In the genomic region with DNA sequence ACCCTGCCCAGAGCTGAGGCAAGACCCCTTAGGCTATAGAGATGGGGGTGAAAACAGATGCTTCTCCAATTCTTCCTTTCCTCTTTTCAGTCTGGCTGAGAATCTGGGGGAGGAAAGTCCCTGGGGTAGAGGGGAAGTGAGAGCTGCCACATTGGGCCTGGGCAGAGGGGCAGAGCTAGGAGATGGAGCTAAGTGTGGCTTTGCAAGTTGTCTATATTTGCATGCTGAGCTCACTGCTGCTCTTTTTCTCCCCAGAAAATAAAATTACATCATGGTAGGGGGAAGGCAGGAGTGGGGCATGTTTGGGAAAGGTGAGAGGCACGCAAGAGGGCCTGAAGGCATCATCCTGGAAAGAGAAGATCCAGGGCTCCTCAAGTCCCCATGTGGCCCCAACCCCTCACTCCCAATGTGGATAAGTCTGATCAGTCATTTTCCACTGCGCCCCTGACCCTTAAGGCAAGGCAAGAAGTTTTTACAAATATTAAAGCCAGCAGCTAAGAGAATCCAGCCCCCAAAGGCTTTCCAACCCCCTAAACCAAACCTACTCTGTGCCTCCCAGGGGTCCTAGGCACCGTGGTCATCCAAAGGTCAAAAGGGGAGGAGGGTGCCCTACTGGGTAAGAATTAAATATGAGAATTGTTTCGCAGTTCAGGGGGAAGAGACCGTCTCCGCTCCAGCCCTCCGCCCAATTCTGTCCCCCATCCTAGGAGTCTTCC, we compare ENCODE assay signal across 7 cellular contexts. TPM values are rescaled to one million over a fixed set of nuclear protein-coding genes. Genes with fewer than 3 reads are reported as not detected.
DNase-seq lines count a peak whose midpoint lies in the region; ATAC-seq, FAIRE-seq and TF ChIP-seq lines count a peak whose summit lies in the region.

No MANE protein-coding gene starts in this region.

- 0% methylated on average over 7 of the region's 7 CpGs for WGBS in GM12878 (ENCODE audit: insufficient coverage, insufficient replicate concordance, low lambda C conversion rate, missing lambda C conversion rate)

- SMC1A ChIA-PET in GM12878 (lab: Charles Lee; ENCODE audit: uncharacterized antibody, unreplicated experiment) = interaction anchor here (0.8 to 11.5 kb wide), 14 partner anchors 9 to 139 kb away, joined by 3 to 95 read pairs (median 6); a partner anchor contains a TSS

- POLR2A ChIA-PET in GM12878 (lab: Charles Lee) = interaction anchor here (0.6 to 2.6 kb wide), 13 partner anchors 9 to 1128 kb away, joined by 3 to 15 read pairs (median 5); a partner anchor contains a TSS

- H3K4me2 ChIP-seq in GM12878 (ENCODE audit: control insufficient read depth, insufficient read depth) = peak overlapping the region; percentile 94

- peak overlapping the region; percentile 87 for H3K9ac ChIP-seq in GM12878 (ENCODE audit: control insufficient read depth, insufficient read depth, low read length)

- CTCF ChIA-PET in GM12878 (lab: Yijun Ruan, JAX) = interaction anchor here (0.6 to 8.9 kb wide), 18 partner anchors 11 to 381 kb away, joined by 3 to 89 read pairs (median 5); a partner anchor contains a TSS

- H3K27ac ChIP-seq in GM12878 (ENCODE audit: control insufficient read depth, insufficient read depth) = peak overlapping the region; percentile 96

- in situ Hi-C loops in GM13976 (cut with MboI; ENCODE audit: low sequenced_read_pairs, unreplicated experiment) (no loop called here), KBM-7 (cut with MboI; ENCODE audit: low pct_unique_long_range_greater_than_20kb, low sequenced_read_pairs) (no loop called here), GM12878 (cut with MboI) (no loop called here)

- ATAC-seq in GM21515 (IDR thresholded peaks at IDR 0.05; ENCODE audit: unreplicated experiment) (peak; percentile 50), GM12878 (peak; percentile 87)

- no peak for TF ChIP-seq POLR2A in GM12878 (IDR thresholded peaks at IDR 0.05; ENCODE audit: low read depth, low read length)

- H3K36me3 ChIP-seq in GM12878 (ENCODE audit: control insufficient read depth in 2 of 2, insufficient read depth in 2 of 2, low read length in 1 of 2) = peaks cover 2 to 5% of the 10 kb centered on the region in 2 experiments; a peak in 2 of 4 replicates

- no peaks in the 10 kb centered on the region for H3K27me3 ChIP-seq in GM12878 (replicated peaks in 1 of 2; ENCODE audit: control insufficient read depth in 2 of 2, insufficient read depth in 2 of 2, low read length in 1 of 2)

- H3K4me1 ChIP-seq in GM12878 (ENCODE audit: control insufficient read depth, insufficient read depth, low read length) = peaks cover 26% of the 10 kb centered on the region

- H4K20me1 ChIP-seq in GM12878 (ENCODE audit: control insufficient read depth, insufficient read depth) = no peaks in the 10 kb centered on the region

- intact Hi-C loops in GM12878 (cut with micrococcal nuclease; ENCODE audit: unreplicated experiment) = no loop called here

- H3K79me2 ChIP-seq in GM12878 (ENCODE audit: control insufficient read depth, insufficient read depth, low read length) = peaks cover 33% of the 10 kb centered on the region

- no peaks in the 10 kb centered on the region for H3K9me3 ChIP-seq in GM12878 (replicated peaks; ENCODE audit: control insufficient read depth, insufficient read depth, low read length)

- TF ChIP-seq EP300 in GM12878 (IDR thresholded peaks at IDR 0.05; ENCODE audit: borderline replicate concordance in 1 of 2, control insufficient read depth in 1 of 2, low read depth in 2 of 2, low read length in 2 of 2) = peak; percentile 60 to 90; a peak in 3 of 4 replicates

- RAD21 ChIA-PET in GM12878 (lab: Charles Lee; ENCODE audit: unreplicated experiment) = interaction anchor here (0.5 to 10.6 kb wide), 19 partner anchors 9 to 174 kb away, joined by 3 to 89 read pairs (median 3); a partner anchor contains a TSS

- H3K4me3 ChIP-seq in GM12878 = peak overlapping the region; percentile 49

- FAIRE-seq in GM12878 (lab: Jason Lieb, UNC) = peak; percentile 61

- no peak for TF ChIP-seq CTCF in GM13976 (IDR thresholded peaks at IDR 0.05; ENCODE audit: borderline replicate concordance, control extremely low read depth, extremely low read depth, insufficient read depth, missing control alignments)
- TF ChIP-seq CTCF in GM12878 (IDR thresholded peaks at IDR 0.05 in 2 of 3, conservative IDR thresholded peaks at IDR 0.05 in 1 of 3; ENCODE audit: control insufficient read depth in 2 of 3, extremely low read depth in 1 of 3, insufficient read depth in 1 of 3, low read depth in 3 of 3, low read length in 3 of 3) = no peak

- DNase-seq in GM13976 (ENCODE audit: low spot score) = peak; percentile 66
- peak; percentile 75 for DNase-seq in KBM-7
- DNase-seq in GM12878 (ENCODE audit: low read depth, low spot score) = peak; percentile 81
- DNase-seq in midbrain (lab: John Stamatoyannopoulos, UW) = peak; percentile 25
- DNase-seq in NCI-H524 (lab: John Stamatoyannopoulos, UW) = no peak
- no peak for DNase-seq in NCI-H128 (lab: John Stamatoyannopoulos, UW; ENCODE audit: unreplicated experiment)

- BruUV-seq in GM12878 (replicated peaks; lab: Mats Ljungman, UMichigan) = TSS peak; percentile 64

- peak overlapping the region; percentile 64 for H2AFZ ChIP-seq in GM12878 (ENCODE audit: control insufficient read depth, low read depth, low read length)

- TF ChIP-seq RAD21 in GM12878 (IDR thresholded peaks at IDR 0.05; ENCODE audit: insufficient read depth, low read depth, low read length) = no peak

RNA-seq across cellular contexts. Expression of a gene that starts 0.5 kb away (rescaled TPM):
- total RNA-seq in GM12878 (2013; cell fraction: nucleolus; rRNA removed) = 11.8 and 13.4 TPM in 2 replicates
- total RNA-seq in GM12878 (2014; rRNA removed) (37.6 and 40.2 TPM in 2 replicates), GM12878 (2014; rRNA removed; fragmentation: Illumina TruSeq; extraction: Trizol) (65.1 and 68.1 TPM in 2 replicates), GM12878 (2021) (66.2 and 69.1 TPM in 2 replicates)
- polyA plus RNA-seq in GM12878 (2011; ENCODE audit: low read depth) = 24.7 TPM
- polyA plus RNA-seq in GM12878 (2011; rRNA removed) (173 and 185 TPM in 2 replicates), GM12878 (2014; fragmentation: Illumina TruSeq; extraction: Trizol) (269 and 323 TPM in 2 replicates), GM12878 (2014; fragmentation: Nextera tagmentation; extraction: Ambion mirVana) (10 to 100 TPM; 15.1 to 28.2 TPM), GM12878 (2014; rRNA removed) (113 and 119 TPM in 2 replicates), GM12878 (2016; fragmentation: Nextera tagmentation; extraction: Ambion mirVana) (10 to 100 TPM; 64.4 to 68.2 TPM)
- polyA plus RNA-seq in GM12878 (2011; cell fraction: cytosol; rRNA removed) = 166 and 185 TPM in 2 replicates
- polyA plus RNA-seq in GM12878 (2011; cell fraction: nucleus; rRNA removed) = 69.5 and 83.5 TPM in 2 replicates
- 41.8 and 56.2 TPM in 2 replicates for polyA plus RNA-seq in GM12878 (2012)
- polyA minus RNA-seq in GM12878 (2011; rRNA and poly(A)+ RNA removed) = 89.0 and 91.0 TPM in 2 replicates
- polyA minus RNA-seq in GM12878 (2011; cell fraction: cytosol; rRNA and poly(A)+ RNA removed) = 15.2 and 20.8 TPM in 2 replicates
- polyA minus RNA-seq in GM12878 (2011; cell fraction: nucleus; rRNA and poly(A)+ RNA removed) = 8.1 and 11.2 TPM in 2 replicates

RNA-seq across cellular contexts. Expression of a gene that starts 14.3 kb away (rescaled TPM):
- 1.0 and 1.7 TPM in 2 replicates for total RNA-seq in GM12878 (2013; cell fraction: nucleolus; rRNA removed)
- total RNA-seq in GM12878 (2014; rRNA removed) = 0.28 and 0.38 TPM in 2 replicates
- total RNA-seq in GM12878 (2014; rRNA removed; fragmentation: Illumina TruSeq; extraction: Trizol) = 0.14 and 0.27 TPM in 2 replicates
- 0.21 and 0.40 TPM in 2 replicates for total RNA-seq in GM12878 (2021)
- 0.91 TPM for polyA plus RNA-seq in GM12878 (2011; ENCODE audit: low read depth)
- 0.73 and 0.77 TPM in 2 replicates for polyA plus RNA-seq in GM12878 (2011; rRNA removed)
- polyA plus RNA-seq in GM12878 (2011; cell fraction: cytosol; rRNA removed) = 0.28 and 0.37 TPM in 2 replicates
- polyA plus RNA-seq in GM12878 (2011; cell fraction: nucleus; rRNA removed) = 2.6 and 3.0 TPM in 2 replicates
- 0.59 and 0.72 TPM in 2 replicates for polyA plus RNA-seq in GM12878 (2012)
- polyA plus RNA-seq in GM12878 (2014; fragmentation: Illumina TruSeq; extraction: Trizol) = 0.40 and 0.92 TPM in 2 replicates
- under 1 TPM; 0.22 to 0.61 TPM for polyA plus RNA-seq in GM12878 (2014; fragmentation: Nextera tagmentation; extraction: Ambion mirVana)
- 0.44 and 0.95 TPM in 2 replicates for polyA plus RNA-seq in GM12878 (2014; rRNA removed)
- polyA plus RNA-seq in GM12878 (2016; fragmentation: Nextera tagmentation; extraction: Ambion mirVana) = under 1 TPM; 0.10 to 0.42 TPM
- 0.10 TPM in 1 of 2 replicates, not detected in the other for polyA minus RNA-seq in GM12878 (2011; rRNA and poly(A)+ RNA removed)
- polyA minus RNA-seq in GM12878 (2011; cell fraction: cytosol; rRNA and poly(A)+ RNA removed) = not detected in 2 replicates
- polyA minus RNA-seq in GM12878 (2011; cell fraction: nucleus; rRNA and poly(A)+ RNA removed) = 0.57 TPM in 1 of 2 replicates, not detected in the other

RNA-seq across cellular contexts. Expression of a gene that starts 53.3 kb away (rescaled TPM):
- 5.1 and 5.6 TPM in 2 replicates for total RNA-seq in GM12878 (2013; cell fraction: nucleolus; rRNA removed)
- total RNA-seq in GM12878 (2014; rRNA removed) = 0.34 and 0.82 TPM in 2 replicates
- total RNA-seq in GM12878 (2014; rRNA removed; fragmentation: Illumina TruSeq; extraction: Trizol) = 0.31 and 0.41 TPM in 2 replicates
- 0.62 TPM in 1 of 2 replicates, not detected in the other for total RNA-seq in GM12878 (2021)
- 0.83 TPM for polyA plus RNA-seq in GM12878 (2011; ENCODE audit: low read depth)
- 0.24 and 0.34 TPM in 2 replicates for polyA plus RNA-seq in GM12878 (2011; rRNA removed)
- 0.16 and 0.37 TPM in 2 replicates for polyA plus RNA-seq in GM12878 (2011; cell fraction: cytosol; rRNA removed)
- polyA plus RNA-seq in GM12878 (2011; cell fraction: nucleus; rRNA removed) = 0.95 and 2.1 TPM in 2 replicates
- 0.46 and 0.49 TPM in 2 replicates for polyA plus RNA-seq in GM12878 (2012)
- 0.76 and 0.81 TPM in 2 replicates for polyA plus RNA-seq in GM12878 (2014; fragmentation: Illumina TruSeq; extraction: Trizol)
- polyA plus RNA-seq in GM12878 (2014; fragmentation: Nextera tagmentation; extraction: Ambion mirVana) = 1 to 10 TPM in 1 of 2 experiments, under 1 TPM in 1; 0.75 to 1.0 TPM
- polyA plus RNA-seq in GM12878 (2014; rRNA removed) = 0.46 and 0.79 TPM in 2 replicates
- polyA plus RNA-seq in GM12878 (2016; fragmentation: Nextera tagmentation; extraction: Ambion mirVana) = under 1 TPM; 0.47 to 0.63 TPM
- not detected in 2 replicates for polyA minus RNA-seq in GM12878 (2011; rRNA and poly(A)+ RNA removed)
- polyA minus RNA-seq in GM12878 (2011; cell fraction: cytosol; rRNA and poly(A)+ RNA removed) = not detected in 2 replicates
- polyA minus RNA-seq in GM12878 (2011; cell fraction: nucleus; rRNA and poly(A)+ RNA removed) = 0.73 and 0.86 TPM in 2 replicates

RNA-seq across cellular contexts. Expression of a gene that starts 57.7 kb away (rescaled TPM):
- 503 and 542 TPM in 2 replicates for total RNA-seq in GM12878 (2013; cell fraction: nucleolus; rRNA removed)
- total RNA-seq in GM12878 (2014; rRNA removed) = 81.3 and 95.1 TPM in 2 replicates
- total RNA-seq in GM12878 (2014; rRNA removed; fragmentation: Illumina TruSeq; extraction: Trizol) = 69.1 and 70.0 TPM in 2 replicates
- 88.9 and 108 TPM in 2 replicates for total RNA-seq in GM12878 (2021)
- polyA plus RNA-seq in GM12878 (2011; ENCODE audit: low read depth) = 49.4 TPM
- 152 and 168 TPM in 2 replicates for polyA plus RNA-seq in GM12878 (2011; rRNA removed)
- polyA plus RNA-seq in GM12878 (2011; cell fraction: cytosol; rRNA removed) = 93.7 and 126 TPM in 2 replicates
- 759 and 982 TPM in 2 replicates for polyA plus RNA-seq in GM12878 (2011; cell fraction: nucleus; rRNA removed)
- 81.8 and 83.3 TPM in 2 replicates for polyA plus RNA-seq in GM12878 (2012)
- polyA plus RNA-seq in GM12878 (2014; fragmentation: Illumina TruSeq; extraction: Trizol) = 88.0 and 110 TPM in 2 replicates
- 10 to 100 TPM; 10.4 to 18.7 TPM for polyA plus RNA-seq in GM12878 (2014; fragmentation: Nextera tagmentation; extraction: Ambion mirVana)
- polyA plus RNA-seq in GM12878 (2014; rRNA removed) = 100 and 101 TPM in 2 replicates
- polyA plus RNA-seq in GM12878 (2016; fragmentation: Nextera tagmentation; extraction: Ambion mirVana) = 10 to 100 TPM; 83.1 to 86.0 TPM
- 97.6 and 114 TPM in 2 replicates for polyA minus RNA-seq in GM12878 (2011; rRNA and poly(A)+ RNA removed)
- polyA minus RNA-seq in GM12878 (2011; cell fraction: cytosol; rRNA and poly(A)+ RNA removed) = 29.4 and 47.1 TPM in 2 replicates
- polyA minus RNA-seq in GM12878 (2011; cell fraction: nucleus; rRNA and poly(A)+ RNA removed) = 136 and 161 TPM in 2 replicates

Comparison
In these comparisons a context has a peak if more than half of its experiments do, and no peak if none do; other contexts are left out.
1. DNase-seq: peak in GM13976 (single experiment), KBM-7 (single experiment), GM12878 (single experiment) and midbrain (single experiment); none in NCI-H524 (0 of 2) and NCI-H128 (single experiment).